ENCODE assay signal across 19 cellular contexts in the genomic region with DNA sequence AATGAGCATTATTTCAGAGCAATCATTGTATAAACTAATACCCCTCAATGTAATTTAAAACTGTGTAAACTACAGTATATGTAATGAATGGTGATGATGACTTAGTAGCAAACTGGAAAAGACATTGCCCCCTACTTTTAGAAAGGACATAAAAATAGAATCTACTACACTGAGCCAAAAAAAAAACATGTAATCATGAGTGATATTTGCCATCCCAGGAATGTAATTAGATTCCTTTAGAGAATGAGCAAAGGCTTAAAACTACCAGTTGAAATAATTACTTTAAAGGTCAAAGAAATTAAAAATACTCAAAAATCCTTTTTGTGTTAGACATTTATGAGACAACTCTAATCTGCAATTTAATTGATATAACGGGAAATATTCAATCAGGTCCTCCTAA.
"Had no signal": no experiment of that assay in that cellular context is flagged by ENCODE, and none has a peak within 500 bp of the region (broad histone marks: within the 10 kb centered on the region; RNA-seq: fewer than 3 reads in every experiment).

No MANE protein-coding gene starts in this region.

- H3K9me3 ChIP-seq: pancreas, tibial nerve, vagina had no signal

- H3K27ac ChIP-seq: brain microvascular endothelial cell, pancreas, vagina had no signal

- H3K4me1 Mint-ChIP-seq: activated naive CD4-positive, alpha-beta T cell treated with anti-CD3 and anti-CD28 coated beads, Interleukin-2, amount 50 U/mL, for 24 hours; immature natural killer cell; stimulated activated memory B cell treated with anti-CD40 and anti-IgM and Interleukin-4, amounts not matched to agents 10 μg/mL and 1 μg/mL and 100 μg/mL, for 72 hours had no signal

- ATAC-seq: pancreas; stimulated activated memory B cell treated with anti-CD40 and anti-IgM and Interleukin-4, amounts not matched to agents 10 μg/mL and 1 μg/mL and 100 μg/mL, for 72 hours had no signal

- H3K36me3 Mint-ChIP-seq: activated naive CD4-positive, alpha-beta T cell treated with anti-CD3 and anti-CD28 coated beads, Interleukin-2, amount 50 U/mL, for 24 hours; immature natural killer cell; stimulated activated memory B cell treated with anti-CD40 and anti-IgM and Interleukin-4, amounts not matched to agents 10 μg/mL and 1 μg/mL and 100 μg/mL, for 72 hours had no signal

- H3K27me3 Mint-ChIP-seq: activated naive CD4-positive, alpha-beta T cell treated with anti-CD3 and anti-CD28 coated beads, Interleukin-2, amount 50 U/mL, for 24 hours; stimulated activated memory B cell treated with anti-CD40 and anti-IgM and Interleukin-4, amounts not matched to agents 10 μg/mL and 1 μg/mL and 100 μg/mL, for 72 hours had no signal

- DNase-seq: activated CD4-positive, alpha-beta T cell treated with anti-CD3 and anti-CD28 coated beads, Interleukin-2, amount 50 U/mL, for 1 hour; activated CD4-positive, CD25-positive, alpha-beta regulatory T cell; activated effector memory CD4-positive, alpha-beta T cell treated with Interleukin-2 at 50 U/mL for 16 hours; activated T-cell treated with anti-CD3 and anti-CD28 coated beads for 4 hours; amniotic stem cell; brain microvascular endothelial cell; cerebellar nuclear complex; dermis blood vessel endothelial cell; foreskin fibroblast; glutamatergic neuron; immature natural killer cell; pancreas; T-helper 2 cell had no signal

- H3K4me3 ChIP-seq: lung, pancreas, tibial nerve, vagina had no signal

- H3K27me3 ChIP-seq: brain microvascular endothelial cell, pancreas, tibial nerve, vagina had no signal

- H3K27ac Mint-ChIP-seq: activated naive CD4-positive, alpha-beta T cell treated with anti-CD3 and anti-CD28 coated beads, Interleukin-2, amount 50 U/mL, for 24 hours; immature natural killer cell; stimulated activated memory B cell treated with anti-CD40 and anti-IgM and Interleukin-4, amounts not matched to agents 10 μg/mL and 1 μg/mL and 100 μg/mL, for 72 hours had no signal

- H3K4me1 ChIP-seq: pancreas, tibial nerve, vagina had no signal

- H3K4me3 Mint-ChIP-seq: activated naive CD4-positive, alpha-beta T cell treated with anti-CD3 and anti-CD28 coated beads, Interleukin-2, amount 50 U/mL, for 24 hours; immature natural killer cell; nephron; stimulated activated memory B cell treated with anti-CD40 and anti-IgM and Interleukin-4, amounts not matched to agents 10 μg/mL and 1 μg/mL and 100 μg/mL, for 72 hours had no signal

- H3K36me3 ChIP-seq: brain microvascular endothelial cell, pancreas, tibial nerve, vagina had no signal
